Comparison of ENCODE assay signal across 16 cellular contexts in genomic region chr7:139973091-139973490, GRCh38.
DNase-seq lines count a peak whose midpoint lies in the region; ATAC-seq, FAIRE-seq and TF ChIP-seq lines count a peak whose summit lies in the region.
"Had no signal": no experiment of that assay in that cellular context is flagged by ENCODE, and none has a peak within 500 bp of the region (broad histone marks: within the 10 kb centered on the region; RNA-seq: fewer than 3 reads in every experiment).

No MANE protein-coding gene starts in this region.

- dilution Hi-C loops in IMR-90 (cut with HindIII; ENCODE audit: low sequenced_read_pairs, unreplicated experiment): no loop called here

- H2AK9ac ChIP-seq in IMR-90 (replicated peaks; ENCODE audit: low read depth, low read length, poor library complexity): no peak overlapping the region

- no peak for TF ChIP-seq CTCF in IMR-90 (conservative IDR thresholded peaks at IDR 0.05; ENCODE audit: low read depth, low read length)
- no peak for TF ChIP-seq CTCF in H1 (IDR thresholded peaks at IDR 0.05; ENCODE audit: control extremely low read depth in 1 of 3, insufficient read depth in 1 of 3, low read depth in 1 of 3, low read length in 3 of 3)
- TF ChIP-seq CTCF in nephron (IDR thresholded peaks at IDR 0.05; ENCODE audit: unreplicated experiment in 3 of 3): no peak
- no peak for TF ChIP-seq CTCF in Peyer's patch (IDR thresholded peaks at IDR 0.05)

- H2AFZ ChIP-seq in IMR-90 (replicated peaks; ENCODE audit: low read length, poor library complexity): no peak overlapping the region
- H2AFZ ChIP-seq in H1 (ENCODE audit: low read length): no peak overlapping the region
- no peak overlapping the region for H2AFZ ChIP-seq in Karpas-422 (ENCODE audit: low read length)
- H2AFZ ChIP-seq: GM23248 had no signal

- peak overlapping the region; percentile 60 to 84 (median 83) for H3K27ac Mint-ChIP-seq in nephron
- H3K27ac Mint-ChIP-seq: B cell; CD4-positive, alpha-beta T cell; HFFc6 had no signal

- no peak overlapping the region for H3K4me2 ChIP-seq in IMR-90 (ENCODE audit: low read depth, low read length)
- H3K4me2 ChIP-seq in H1 (ENCODE audit: insufficient read depth in 1 of 2, low read depth in 2 of 2, low read length in 2 of 2): peak overlapping the region; percentile 7 to 52; a peak in 2 of 4 replicates
- no peak overlapping the region for H3K4me2 ChIP-seq in Karpas-422 (ENCODE audit: low read depth, low read length, poor library complexity, severe bottlenecking)

- H3K23me2 ChIP-seq in H1 (ENCODE audit: low read depth, low read length): no peaks in the 10 kb centered on the region

- peaks cover 3% of the 10 kb centered on the region for H3K36me3 Mint-ChIP-seq in nephron (ENCODE audit: low read depth)

- in situ Hi-C loops in IMR-90 (cut with MboI; ENCODE audit: low sequenced_read_pairs): no loop called here

- POLR2A ChIA-PET in IMR-90 (lab: Charles Lee; ENCODE audit: unreplicated experiment): no interaction called here
- POLR2A ChIA-PET in H1 (lab: Charles Lee; ENCODE audit: partially characterized antibody): no interaction called here

- H4K20me1 ChIP-seq in IMR-90 (ENCODE audit: insufficient read depth, low read length) (no peaks in the 10 kb centered on the region), H1 (replicated peaks in 1 of 2; ENCODE audit: control insufficient read depth in 1 of 2, insufficient read depth in 2 of 2, low read length in 2 of 2) (no peaks in the 10 kb centered on the region), Karpas-422 (ENCODE audit: insufficient read depth, low read depth, low read length) (no peaks in the 10 kb centered on the region)

- H3K4me3 ChIP-seq in IMR-90 (ENCODE audit: insufficient read depth, low read depth, low read length): no peak overlapping the region
- H3K4me3 ChIP-seq in H1 (ENCODE audit: extremely low read depth in 1 of 4, insufficient read depth in 2 of 4, low read depth in 3 of 4, low read length in 4 of 4): no peak overlapping the region
- H3K4me3 ChIP-seq in Peyer's patch: no peak overlapping the region
- no peak overlapping the region for H3K4me3 ChIP-seq in Karpas-422 (ENCODE audit: low read length)
- H3K4me3 ChIP-seq: GM23248, HAP-1 had no signal

- H3K27me3 ChIP-seq in IMR-90 (ENCODE audit: control insufficient read depth, insufficient read depth, low read length) (peaks cover 9% of the 10 kb centered on the region; the same call in 1 of the 2 replicates), H1 (replicated peaks in 1 of 4; ENCODE audit: control insufficient read depth in 3 of 4, extremely low read depth in 1 of 4, insufficient read depth in 3 of 4, low read length in 3 of 4) (peaks cover 0 to 2% (median 0%) of the 10 kb centered on the region in 4 experiments; a peak in 1 of 7 replicates), Peyer's patch (no peaks in the 10 kb centered on the region), Karpas-422 (ENCODE audit: low read length) (no peaks in the 10 kb centered on the region)

- H3K14ac ChIP-seq in IMR-90 (replicated peaks; ENCODE audit: low read depth, low read length) (no peak overlapping the region), H1 (ENCODE audit: insufficient read length) (no peak overlapping the region)

- peaks cover 11% of the 10 kb centered on the region for H3K27me3 Mint-ChIP-seq in nephron (ENCODE audit: low read depth)
- H3K27me3 Mint-ChIP-seq: CD4-positive, alpha-beta T cell had no signal

- peak overlapping the region; percentile 30; the same call in 1 of the 2 replicates for H2BK12ac ChIP-seq in H1 (ENCODE audit: low read depth, low read length)

- no peak overlapping the region for H3K23ac ChIP-seq in IMR-90 (ENCODE audit: low read depth, low read length)
- no peak overlapping the region for H3K23ac ChIP-seq in H1 (ENCODE audit: insufficient read length)

- H3K9me3 ChIP-seq in IMR-90 (ENCODE audit: control insufficient read depth, insufficient read depth, low read length) (no peaks in the 10 kb centered on the region), H1 (ENCODE audit: insufficient read depth in 2 of 2, low read depth in 1 of 2, low read length in 1 of 2) (no peaks in the 10 kb centered on the region), Peyer's patch (no peaks in the 10 kb centered on the region), Karpas-422 (ENCODE audit: low read length) (no peaks in the 10 kb centered on the region)
- H3K9me3 ChIP-seq: HAP-1 had no signal

- DNase-seq in IMR-90: no peak
- DNase-seq in H1 (ENCODE audit: low read depth in 1 of 2, low spot score in 2 of 2): no peak
- peak; percentile 22 for DNase-seq in renal cortical epithelial cell (ENCODE audit: low read depth)
- no peak for DNase-seq in Peyer's patch
- no peak for DNase-seq in Karpas-422
- no peak for DNase-seq in SKM-1 treated with dmso at 0.1 percent for 144 hours (lab: John Stamatoyannopoulos, UW; ENCODE audit: unreplicated experiment)
- DNase-seq: C1 segment of cervical spinal cord; Calu3; CD4-positive, alpha-beta T cell; DMS 273 treated with DMSO at 0.1 percent for 48 hours; GM23248; HFFc6 had no signal

- FAIRE-seq in H1 (lab: Jason Lieb, UNC): no peak
- FAIRE-seq: A204.1 had no signal

- H3K79me2 ChIP-seq in H1 (ENCODE audit: control insufficient read depth in 1 of 2, insufficient read depth in 2 of 2, low read length in 2 of 2) (no peaks in the 10 kb centered on the region), Karpas-422 (ENCODE audit: low read length) (no peaks in the 10 kb centered on the region)

- H3K4ac ChIP-seq in IMR-90 (ENCODE audit: low read depth, low read length): no peak overlapping the region
- no peak overlapping the region for H3K4ac ChIP-seq in H1 (replicated peaks; ENCODE audit: insufficient read length, low read depth, low read length)

- no peaks in the 10 kb centered on the region for H3K9me1 ChIP-seq in IMR-90 (ENCODE audit: insufficient read depth, low read length)

- H3K36me3 ChIP-seq in IMR-90 (ENCODE audit: control insufficient read depth, insufficient read depth, low read length): no peaks in the 10 kb centered on the region
- no peaks in the 10 kb centered on the region for H3K36me3 ChIP-seq in H1 (ENCODE audit: control insufficient read depth in 2 of 4, insufficient read depth in 4 of 4, low read length in 3 of 4)
- no peaks in the 10 kb centered on the region for H3K36me3 ChIP-seq in Peyer's patch
- no peaks in the 10 kb centered on the region for H3K36me3 ChIP-seq in Karpas-422 (ENCODE audit: insufficient read depth, low read length)
- H3K36me3 ChIP-seq: HAP-1 had no signal

- H3K18ac ChIP-seq in IMR-90 (ENCODE audit: low read depth, low read length): peak overlapping the region; percentile 4; the same call in 1 of the 2 replicates
- peak overlapping the region; percentile 71; the same call in 1 of the 2 replicates for H3K18ac ChIP-seq in H1 (ENCODE audit: extremely low read depth, low read length)

- no peak overlapping the region for H2BK15ac ChIP-seq in IMR-90 (ENCODE audit: low read depth, low read length)
- no peak overlapping the region for H2BK15ac ChIP-seq in H1 (ENCODE audit: low read length)

- H3K9me3 Mint-ChIP-seq in nephron: peaks cover 3% of the 10 kb centered on the region
- H3K9me3 Mint-ChIP-seq: CD4-positive, alpha-beta T cell; HFFc6 had no signal

- 0 out of 2 replicates have a peak overlapping the region, but pooled peaks have one; percentile 5 for H4K91ac ChIP-seq in IMR-90 (ENCODE audit: insufficient read depth, low read depth, low read length)
- H4K91ac ChIP-seq in H1 (replicated peaks; ENCODE audit: insufficient read length, low read length): no peak overlapping the region

- H2BK20ac ChIP-seq in IMR-90 (ENCODE audit: low read depth, low read length) (no peak overlapping the region), H1 (ENCODE audit: low read length) (no peak overlapping the region)

- ATAC-seq in IMR-90 (ENCODE audit: low read depth): no peak

- H4K5ac ChIP-seq in IMR-90 (ENCODE audit: low read depth, low read length) (no peak overlapping the region; the same call in 1 of the 2 replicates), H1 (ENCODE audit: insufficient read length, low read depth, low read length) (no peak overlapping the region)

- H3K9ac ChIP-seq in IMR-90 (ENCODE audit: low read depth, low read length) (no peak overlapping the region), H1 (replicated peaks in 1 of 4; ENCODE audit: extremely low read depth in 1 of 4, low read depth in 3 of 4, low read length in 3 of 4) (no peak overlapping the region), Karpas-422 (ENCODE audit: low read length) (no peak overlapping the region)
- H3K9ac ChIP-seq: GM23248 had no signal

- BruUV-seq in IMR-90 (replicated peaks; lab: Mats Ljungman, UMichigan): no TSS peak

- H2BK120ac ChIP-seq in IMR-90 (ENCODE audit: low read depth, low read length) (no peak overlapping the region), H1 (replicated peaks; ENCODE audit: low read depth, low read length) (no peak overlapping the region)

- H4K8ac ChIP-seq in IMR-90 (ENCODE audit: low read depth in 2 of 2, low read length in 2 of 2): no peak overlapping the region
- H4K8ac ChIP-seq in H1 (ENCODE audit: extremely low read depth, insufficient read depth, low read length): no peak overlapping the region

- H3K9me2 ChIP-seq in Karpas-422 (replicated peaks; ENCODE audit: insufficient read depth, low read length): no peaks in the 10 kb centered on the region

- H3K4me3 Mint-ChIP-seq in nephron: no peak overlapping the region
- H3K4me3 Mint-ChIP-seq: B cell; CD4-positive, alpha-beta T cell; HFFc6 had no signal

- peaks cover 9% of the 10 kb centered on the region; the same call in 1 of the 2 replicates for H3K4me1 ChIP-seq in IMR-90 (ENCODE audit: control insufficient read depth, insufficient read depth, low read length)
- H3K4me1 ChIP-seq in H1 (replicated peaks in 1 of 4; ENCODE audit: control insufficient read depth in 3 of 4, insufficient read depth in 4 of 4, low read length in 3 of 4): peaks cover 5 to 34% (median 18%) of the 10 kb centered on the region in 4 experiments
- H3K4me1 ChIP-seq in Peyer's patch: no peaks in the 10 kb centered on the region
- peaks cover 31% of the 10 kb centered on the region for H3K4me1 ChIP-seq in Karpas-422 (ENCODE audit: low read length)

- no CpG with 5 or more reads among the region's 6 CpGs for WGBS in IMR-90 (ENCODE audit: extremely low coverage in 2 of 2, insufficient read length in 1 of 2), 2 experiments
- WGBS in H1 (ENCODE audit: extremely low coverage in 1 of 2, insufficient coverage in 1 of 2, insufficient read length in 1 of 2, insufficient replicate concordance in 2 of 2, low coverage in 1 of 2, low lambda C conversion rate in 2 of 2, missing lambda C conversion rate in 1 of 2), 2 experiments: 58% methylated on average over 6 of the region's 6 CpGs; no CpG with 5 or more reads in 1 of the 2 experiments

- CTCF ChIA-PET in IMR-90 (lab: Yijun Ruan, JAX) (interaction anchor here (0.6 to 1.0 kb wide), 2 partner anchors 216 to 354 kb away, joined by 3 read pairs; no protein-coding TSS in a partner anchor), H1 (lab: Charles Lee; ENCODE audit: partially characterized antibody) (interaction anchor here (0.9 to 2.0 kb wide), 6 partner anchors 14 to 59 kb away, joined by 3 to 8 read pairs (median 4); no protein-coding TSS in a partner anchor)

- no peak overlapping the region; the same call in 1 of the 2 replicates for H3K27ac ChIP-seq in IMR-90 (ENCODE audit: insufficient read depth, low read length)
- no peak overlapping the region for H3K27ac ChIP-seq in H1 (ENCODE audit: low read depth, low read length)
- no peak overlapping the region for H3K27ac ChIP-seq in Peyer's patch
- H3K27ac ChIP-seq in Karpas-422 (ENCODE audit: low read length): no peak overlapping the region
- H3K27ac ChIP-seq: GM23248 had no signal

- no peak for TF ChIP-seq EP300 in H1 (IDR thresholded peaks at IDR 0.05; ENCODE audit: borderline replicate concordance in 1 of 2, low read depth in 2 of 2, low read length in 2 of 2)

- H2BK5ac ChIP-seq in IMR-90 (ENCODE audit: low read depth, low read length, poor library complexity, severe bottlenecking) (no peak overlapping the region), H1 (ENCODE audit: low read depth, low read length) (peak overlapping the region; percentile 76; the same call in 1 of the 2 replicates)

- intact Hi-C loops in IMR-90 (cut with micrococcal nuclease): no loop called here

- peaks cover 21% of the 10 kb centered on the region for H3K4me1 Mint-ChIP-seq in nephron
- H3K4me1 Mint-ChIP-seq: B cell had no signal

- H2AK5ac ChIP-seq in IMR-90 (ENCODE audit: low read depth, low read length): no peak overlapping the region
- no peak overlapping the region for H2AK5ac ChIP-seq in H1 (ENCODE audit: low read depth, low read length)

- H3K79me1 ChIP-seq in IMR-90 (ENCODE audit: low read depth in 1 of 2, low read length in 2 of 2) (no peaks in the 10 kb centered on the region), H1 (ENCODE audit: low read depth, low read length) (no peaks in the 10 kb centered on the region)

- TF ChIP-seq POLR2A in IMR-90 (IDR thresholded peaks at IDR 0.05; ENCODE audit: low read depth, low read length): no peak
- no peak for TF ChIP-seq POLR2A in H1 (IDR thresholded peaks at IDR 0.05; ENCODE audit: control extremely low read depth in 1 of 2, low read depth in 2 of 2, low read length in 2 of 2)
- TF ChIP-seq POLR2A in Peyer's patch (IDR thresholded peaks at IDR 0.05): no peak

- H3K56ac ChIP-seq in IMR-90 (ENCODE audit: extremely low read depth, insufficient read depth, low read length) (no peak overlapping the region), H1 (replicated peaks; ENCODE audit: insufficient read length, low read depth, low read length) (no peak overlapping the region)

- TF ChIP-seq RAD21 in IMR-90 (IDR thresholded peaks at IDR 0.05; ENCODE audit: low read length) (no peak), H1 (IDR thresholded peaks at IDR 0.05 in 1 of 2, conservative IDR thresholded peaks at IDR 0.05 in 1 of 2; ENCODE audit: low read depth in 2 of 2, low read length in 2 of 2) (no peak)

Comparison
In these comparisons a context has a peak if more than half of its experiments do, and no peak if none do; other contexts are left out.
1. H3K4me2 ChIP-seq: peak in H1 (2 of 2); none in IMR-90 (single experiment) and Karpas-422 (single experiment).